Comparison of ENCODE assay signal across 8 cellular contexts in the genomic region with DNA sequence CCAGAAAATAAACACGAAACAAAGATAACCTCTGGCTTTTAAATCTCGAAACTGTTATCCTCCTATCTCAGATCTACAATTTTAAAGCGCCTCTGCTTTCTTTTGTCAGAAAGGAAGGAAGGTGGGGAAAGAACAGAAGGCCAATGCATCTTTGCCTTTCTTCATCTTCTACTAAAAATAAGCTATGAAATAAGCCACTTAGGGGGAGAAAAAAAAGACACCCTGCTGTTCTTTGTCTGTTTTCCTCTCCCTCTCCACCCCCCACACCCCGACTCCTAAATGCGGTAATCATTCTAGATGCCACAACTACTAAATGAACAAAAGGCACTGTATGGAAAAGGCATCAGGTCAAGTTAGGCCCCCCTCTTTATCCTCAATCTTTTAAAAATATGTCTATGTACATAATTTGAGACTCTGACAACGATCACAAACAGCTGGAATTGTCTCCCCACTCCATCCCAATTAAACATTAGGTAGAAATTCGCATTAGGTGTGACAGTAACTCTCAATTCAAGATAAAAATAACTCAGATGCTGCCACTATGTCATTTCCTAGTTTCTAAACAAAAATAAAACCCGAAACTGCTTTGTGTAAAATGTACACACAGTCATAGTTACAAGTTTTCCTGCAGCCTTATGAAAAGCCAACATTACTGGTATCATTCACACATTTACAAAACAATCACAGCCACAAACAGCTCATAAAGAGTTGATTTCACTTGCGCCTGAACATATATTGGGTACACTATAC. TPM values are rescaled to one million over a fixed set of nuclear protein-coding genes. Genes with fewer than 3 reads are reported as not detected.
A peak's percentile ranks its signal among the peaks of the same experiment; 100 is the strongest.
DNase-seq lines count a peak whose midpoint lies in the region; ATAC-seq, FAIRE-seq and TF ChIP-seq lines count a peak whose summit lies in the region.

No MANE protein-coding gene starts in this region.

- H3K9me3 ChIP-seq in HCT116 (ENCODE audit: control insufficient read depth in 1 of 2, insufficient read depth in 1 of 2, low read depth in 1 of 2, low read length in 2 of 2): no peaks in the 10 kb centered on the region
- H3K9me3 ChIP-seq in kidney (ENCODE audit: control insufficient read depth in 1 of 2, low read length in 2 of 2): no peaks in the 10 kb centered on the region
- no peaks in the 10 kb centered on the region for H3K9me3 ChIP-seq in transverse colon

- in situ Hi-C loops in transverse colon (cut with MboI; ENCODE audit: low pct_ligation_motif_present in 1 of 4, low pct_unique_long_range_greater_than_20kb in 1 of 4, low sequenced_read_pairs in 3 of 4): no loop called here

- H3K27ac ChIP-seq in HCT116 (ENCODE audit: low read depth, low read length) (peak overlapping the region; percentile 81), kidney (ENCODE audit: low read depth in 2 of 2, low read length in 2 of 2) (peak overlapping the region; percentile 90 to 98), transverse colon (peak overlapping the region; percentile 95 to 99 (median 98))

- peaks cover 5% of the 10 kb centered on the region for H3K36me3 Mint-ChIP-seq in activated CD4-positive, alpha-beta memory T cell treated with anti-CD3 and anti-CD28 coated beads for 36 hours

- no peak for FAIRE-seq in kidney (lab: Jason Lieb, UNC)

- TF ChIP-seq CTCF in GM10248 (IDR thresholded peaks at IDR 0.05; ENCODE audit: control extremely low read depth, extremely low read depth, low read depth, missing control alignments): no peak
- no peak for TF ChIP-seq CTCF in HCT116 (IDR thresholded peaks at IDR 0.05 in 2 of 3, conservative IDR thresholded peaks at IDR 0.05 in 1 of 3; ENCODE audit: borderline replicate concordance in 1 of 3, insufficient read depth in 1 of 3, low read depth in 2 of 3, low read length in 2 of 3)
- TF ChIP-seq CTCF in WI38 (IDR thresholded peaks at IDR 0.05; ENCODE audit: low read depth, low read length): no peak
- TF ChIP-seq CTCF in kidney (IDR thresholded peaks at IDR 0.05; ENCODE audit: borderline replicate concordance, extremely low read depth, insufficient read depth): no peak
- TF ChIP-seq CTCF in transverse colon (IDR thresholded peaks at IDR 0.05): no peak

- peak overlapping the region; percentile 89 for H3K9ac ChIP-seq in HCT116 (ENCODE audit: low read length)
- H3K9ac ChIP-seq in kidney (ENCODE audit: low read length in 2 of 2): peak overlapping the region; percentile 72 to 99

- H2AFZ ChIP-seq in HCT116 (ENCODE audit: low read depth, low read length, poor library complexity, severe bottlenecking): no peak overlapping the region

- H3K27me3 ChIP-seq in HCT116 (ENCODE audit: insufficient read depth, low read length) (no peaks in the 10 kb centered on the region), transverse colon (no peaks in the 10 kb centered on the region)

- H4K20me1 ChIP-seq in HCT116 (ENCODE audit: insufficient read depth): peaks cover 8% of the 10 kb centered on the region; the same call in 1 of the 2 replicates

- peaks cover 74% of the 10 kb centered on the region for H3K79me2 ChIP-seq in HCT116 (ENCODE audit: insufficient read depth, low read length)

- DNase-seq in GM10248 (ENCODE audit: extremely low spot score) (peak; percentile 53), HCT116 (ENCODE audit: low read depth, low spot score) (no peak), kidney (peak; percentile 11), transverse colon (no peak), EL (no peak)
- no peak for DNase-seq in activated CD4-positive, alpha-beta memory T cell treated with anti-CD3 and anti-CD28 coated beads for 36 hours

- H3K36me3 ChIP-seq in HCT116 (ENCODE audit: control insufficient read depth in 1 of 2, insufficient read depth in 2 of 2, low read length in 2 of 2) (peaks cover 3% of the 10 kb centered on the region in 2 experiments; a peak in 2 of 4 replicates), kidney (ENCODE audit: control insufficient read depth in 1 of 2, insufficient read depth in 2 of 2, low read length in 2 of 2) (no peaks in the 10 kb centered on the region), transverse colon (no peaks in the 10 kb centered on the region)

- no peak overlapping the region for H3K4me3 Mint-ChIP-seq in activated CD4-positive, alpha-beta memory T cell treated with anti-CD3 and anti-CD28 coated beads for 36 hours

- no peak for TF ChIP-seq EP300 in transverse colon (IDR thresholded peaks at IDR 0.05; ENCODE audit: low read depth)

- no peaks in the 10 kb centered on the region for H3K27me3 Mint-ChIP-seq in activated CD4-positive, alpha-beta memory T cell treated with anti-CD3 and anti-CD28 coated beads for 36 hours

- TF ChIP-seq POLR2A in HCT116 (IDR thresholded peaks at IDR 0.05; ENCODE audit: borderline replicate concordance, extremely low read depth, insufficient read depth, insufficient read length) (no peak), transverse colon (IDR thresholded peaks at IDR 0.05) (no peak)

- H3K27ac Mint-ChIP-seq in activated CD4-positive, alpha-beta memory T cell treated with anti-CD3 and anti-CD28 coated beads for 36 hours: no peak overlapping the region

- no peaks in the 10 kb centered on the region for H3K9me3 Mint-ChIP-seq in activated CD4-positive, alpha-beta memory T cell treated with anti-CD3 and anti-CD28 coated beads for 36 hours

- WGBS in transverse colon (ENCODE audit: low coverage in 1 of 2), 2 donors: 5% methylated on average over 9 of the region's 9 CpGs

- peak overlapping the region; percentile 77 to 87 for H3K4me3 ChIP-seq in HCT116 (replicated peaks in 1 of 2; ENCODE audit: low read depth in 1 of 2, low read length in 2 of 2)
- peak overlapping the region; percentile 97 for H3K4me3 ChIP-seq in WI38 (ENCODE audit: low read depth, low read length)
- peak overlapping the region; percentile 88 to 91 for H3K4me3 ChIP-seq in kidney (ENCODE audit: low read length in 2 of 2)
- H3K4me3 ChIP-seq in transverse colon: peak overlapping the region; percentile 11 to 98 (median 86)

- CTCF ChIA-PET in GM10248 (lab: Yijun Ruan, JAX) (interaction anchor here (3.5 kb wide), 1 partner anchor 60 kb away, joined by 21 read pairs; no protein-coding TSS in a partner anchor), HCT116 (lab: Charles Lee) (interaction anchor here (1.9 kb wide), 1 partner anchor 59 kb away, joined by 8 read pairs; no protein-coding TSS in a partner anchor)
- CTCF ChIA-PET in activated CD4-positive, alpha-beta memory T cell treated with anti-CD3 and anti-CD28 coated beads for 36 hours (lab: Charles Lee): interaction anchor here (2.2 kb wide), 2 partner anchors 60 to 121 kb away, joined by 10 read pairs; no protein-coding TSS in a partner anchor

- H3K4me1 ChIP-seq in HCT116 (ENCODE audit: control insufficient read depth in 1 of 2, insufficient read depth in 2 of 2, low read length in 2 of 2): peaks cover 41 to 51% of the 10 kb centered on the region in 2 experiments
- H3K4me1 ChIP-seq in kidney (ENCODE audit: control insufficient read depth in 1 of 2, insufficient read depth in 1 of 2, low read depth in 1 of 2, low read length in 2 of 2): peaks cover 19 to 30% of the 10 kb centered on the region in 2 donors
- peaks cover 10 to 52% (median 39%) of the 10 kb centered on the region in 4 donors for H3K4me1 ChIP-seq in transverse colon

- no peaks in the 10 kb centered on the region for H3K9me2 ChIP-seq in HCT116 (ENCODE audit: insufficient read depth)

- intact Hi-C loops in HCT116 (cut with micrococcal nuclease): loop anchor here (5.0 kb wide), 1 partner anchor 292 kb away; no protein-coding TSS in a partner anchor
- intact Hi-C loops in kidney (cut with DNase I): no loop called here
- intact Hi-C loops in transverse colon (cut with DNase I; ENCODE audit: low total_unique reads): no loop called here
- intact Hi-C loops in activated CD4-positive, alpha-beta memory T cell treated with anti-CD3 and anti-CD28 coated beads for 36 hours (cut with micrococcal nuclease): loop anchor here (1.0 to 5.0 kb wide), 7 partner anchors 60 to 516 kb away; a partner anchor contains a TSS

- POLR2A ChIA-PET in GM10248 (lab: Yijun Ruan, JAX): interaction anchor here (1.2 kb wide), 1 partner anchor 8 kb away, joined by 7 read pairs; no protein-coding TSS in a partner anchor
- POLR2A ChIA-PET in HCT116 (lab: Charles Lee): interaction anchor here (1.7 to 2.4 kb wide), 2 partner anchors 59 kb away, joined by 9 to 12 read pairs; no protein-coding TSS in a partner anchor
- POLR2A ChIA-PET in activated CD4-positive, alpha-beta memory T cell treated with anti-CD3 and anti-CD28 coated beads for 36 hours (lab: Charles Lee): interaction anchor here (0.8 to 2.3 kb wide), 3 partner anchors 9 to 121 kb away, joined by 4 to 7 read pairs (median 5); no protein-coding TSS in a partner anchor

- no peak for ATAC-seq in HCT116
- ATAC-seq in HG03342 (IDR thresholded peaks at IDR 0.05; ENCODE audit: unreplicated experiment): no peak

- BruUV-seq in HCT116 (replicated peaks; lab: Mats Ljungman, UMichigan): no TSS peak

- H3K4me2 ChIP-seq in HCT116 (ENCODE audit: low read length): peak overlapping the region; percentile 88

- RAD21 ChIA-PET in HCT116 (lab: Charles Lee; ENCODE audit: low non-redundant PET in 1 of 2, low total read pairs in 2 of 2, uncharacterized antibody in 2 of 2, unreplicated experiment in 2 of 2): no interaction called here

- H3K4me1 Mint-ChIP-seq in activated CD4-positive, alpha-beta memory T cell treated with anti-CD3 and anti-CD28 coated beads for 36 hours (ENCODE audit: low read depth): peaks cover 17% of the 10 kb centered on the region

- no peak for TF ChIP-seq RAD21 in HCT116 (IDR thresholded peaks at IDR 0.05; ENCODE audit: low read depth)

TF ChIP-seq in HCT116, 20 proteins besides CTCF, POLR2A, EP300 and RAD21 (continues in another document):
- TF ChIP-seq ZFX (IDR thresholded peaks at IDR 0.05) (no peak), SP1 (IDR thresholded peaks at IDR 0.05; ENCODE audit: low read depth) (no peak), SRF (IDR thresholded peaks at IDR 0.05; ENCODE audit: low read depth) (no peak), ZNF274 (IDR thresholded peaks at IDR 0.05; ENCODE audit: low read depth, low read length) (no peak), EZH2phosphoT487 (IDR thresholded peaks at IDR 0.05; ENCODE audit: borderline replicate concordance) (no peak), FOSL1 (IDR thresholded peaks at IDR 0.05; ENCODE audit: low read depth) (no peak), ELF1 (IDR thresholded peaks at IDR 0.05; ENCODE audit: borderline replicate concordance, low read depth) (no peak), JUND (IDR thresholded peaks at IDR 0.05) (no peak)

RNA-seq across cellular contexts. Expression of a gene that starts 2.4 kb away (rescaled TPM):
- total RNA-seq in HCT116 (2021; ENCODE audit: unreplicated experiment) (117 TPM), kidney (107 TPM), transverse colon (100 to 1,000 TPM in 1 of 4 donors, 10 to 100 TPM in 3; 31.0 to 131 (median 53.3) TPM)
- polyA plus RNA-seq in HCT116 (2012): 52.7 and 54.2 TPM in 2 replicates
- 40.6 TPM for polyA plus RNA-seq in kidney (ENCODE audit: insufficient read depth, low read depth, low replicate concordance)
- 10 to 100 TPM; 33.6 to 37.1 TPM for total RNA-seq in activated CD4-positive, alpha-beta memory T cell treated with anti-CD3 and anti-CD28 coated beads for 36 hours

Comparison
In these comparisons a context has a peak if more than half of its experiments do, and no peak if none do; other contexts are left out.
1. DNase-seq: peak in GM10248 (single experiment) and kidney (single experiment); none in HCT116 (single experiment), transverse colon (single experiment), EL (single experiment) and activated CD4-positive, alpha-beta memory T cell treated with anti-CD3 and anti-CD28 coated beads for 36 hours (single experiment).
2. intact Hi-C loops: an anchor here in HCT116 (5.0 kb wide) and activated CD4-positive, alpha-beta memory T cell treated with anti-CD3 and anti-CD28 coated beads for 36 hours (1.0 to 5.0 kb wide); none called in kidney and transverse colon.
3. Peak in every context shown above with its lines, with median percentiles within 50 percentile points of each other: H3K27ac ChIP-seq and H3K4me3 ChIP-seq.